9 cellular contexts compared by ENCODE assay signal in genomic region chr3:57864853-57865252, GRCh38.
A peak's percentile ranks its signal among the peaks of the same experiment; 100 is the strongest.
DNase-seq lines count a peak whose midpoint lies in the region; ATAC-seq and TF ChIP-seq lines count a peak whose summit lies in the region.
"Had no signal": no experiment of that assay in that cellular context is flagged by ENCODE, and none has a peak within 500 bp of the region (broad histone marks: within the 10 kb centered on the region; RNA-seq: fewer than 3 reads in every experiment).

No MANE protein-coding gene starts in this region.

- WGBS in GM23248 (ENCODE audit: low coverage in 1 of 2, low lambda C conversion rate in 2 of 2, missing lambda C conversion rate in 2 of 2), 2 experiments, result 0 to 5% methylated on average over 1 of the region's 1 CpG
- 13 to 27% methylated on average over 1 of the region's 1 CpG for WGBS in sigmoid colon, 2 donors
- WGBS in ovary, 3 donors, result 1 to 5% (median 2%) methylated on average over 1 of the region's 1 CpG

- in situ Hi-C loops in GM23248 (cut with MboI), result no loop called here

- no peak overlapping the region for H3K9ac ChIP-seq in GM23248

- H3K36me3 ChIP-seq in GM23248 (ENCODE audit: low read depth) (peaks cover 3% of the 10 kb centered on the region; the same call in 1 of the 2 replicates), sigmoid colon (peaks cover 0 to 34% (median 2%) of the 10 kb centered on the region in 4 donors), ovary (no peaks in the 10 kb centered on the region)

- H3K27me3 ChIP-seq in GM23248 (replicated peaks; ENCODE audit: insufficient read depth) (no peaks in the 10 kb centered on the region), sigmoid colon (no peaks in the 10 kb centered on the region), ovary (no peaks in the 10 kb centered on the region)

- H4K20me1 ChIP-seq in GM23248 (ENCODE audit: insufficient read depth), result no peaks in the 10 kb centered on the region

- ATAC-seq in omental fat pad (ENCODE audit: low FRiP score), result no peak

- H3K9me3 ChIP-seq in GM23248 (ENCODE audit: low read depth), result no peaks in the 10 kb centered on the region
- no peaks in the 10 kb centered on the region for H3K9me3 ChIP-seq in sigmoid colon
- no peaks in the 10 kb centered on the region for H3K9me3 ChIP-seq in ovary

- DNase-seq in GM23248 (peak; percentile 65), RPMI7951 (ENCODE audit: low read depth) (peak; percentile 23), fibroblast of mammary gland (ENCODE audit: low read depth) (peak; percentile 42), sigmoid colon (no peak), ovary (no peak), omental fat pad (ENCODE audit: low spot score) (no peak), HEK293T (ENCODE audit: extremely low spot score) (no peak), ecto neural progenitor cell (ENCODE audit: low spot score) (no peak)
- DNase-seq: stimulated activated CD4-positive, alpha-beta T cell treated with anti-CD3 and anti-CD28 coated beads, Interleukin-4, amount 100 ng/mL, for 1 hour had no signal

- H3K4me3 ChIP-seq in GM23248, result no peak overlapping the region
- H3K4me3 ChIP-seq in fibroblast of mammary gland (ENCODE audit: control insufficient read depth, low read depth, low read length), result no peak overlapping the region
- H3K4me3 ChIP-seq in sigmoid colon, result no peak overlapping the region
- no peak overlapping the region for H3K4me3 ChIP-seq in ovary

- POLR2A ChIA-PET in HEK293T (lab: Yijun Ruan, JAX), result no interaction called here

- no peaks in the 10 kb centered on the region for H3K9me2 ChIP-seq in GM23248 (ENCODE audit: insufficient read depth)

- intact Hi-C loops in sigmoid colon (cut with DNase I) (loop anchor here (2.0 kb wide), 1 partner anchor 108 kb away; no protein-coding TSS in a partner anchor), ovary (cut with DNase I) (loop anchor here in 1 of 4 donors (5.0 kb wide), 1 partner anchor 372 kb away; the partner anchor contains the start of gene ABHD6)

- CTCF ChIA-PET in HEK293T (lab: Yijun Ruan, JAX), result interaction anchor here (0.5 to 0.6 kb wide), 2 partner anchors 32 to 326 kb away, joined by 4 to 7 read pairs; no protein-coding TSS in a partner anchor

- H3K27ac ChIP-seq in GM23248, result no peak overlapping the region
- no peak overlapping the region for H3K27ac ChIP-seq in sigmoid colon
- no peak overlapping the region for H3K27ac ChIP-seq in ovary

- peaks cover 9% of the 10 kb centered on the region; the same call in 1 of the 2 replicates for H3F3A ChIP-seq in GM23248 (ENCODE audit: insufficient read depth)

- no peak overlapping the region for H2AFZ ChIP-seq in GM23248

- no peak for TF ChIP-seq EP300 in sigmoid colon (IDR thresholded peaks at IDR 0.05)
- no peak for TF ChIP-seq EP300 in ovary (IDR thresholded peaks at IDR 0.05)

- TF ChIP-seq CTCF in fibroblast of mammary gland (conservative IDR thresholded peaks at IDR 0.05; ENCODE audit: control insufficient read depth, insufficient read depth, low read depth, low read length) (peak; percentile 58), sigmoid colon (IDR thresholded peaks at IDR 0.05) (peak in 3 of 4 experiments; percentile 38 to 55 (median 50)), ovary (IDR thresholded peaks at IDR 0.05) (no peak), omental fat pad (IDR thresholded peaks at IDR 0.05) (no peak)

- H3K79me2 ChIP-seq in GM23248 (ENCODE audit: insufficient read depth), result no peaks in the 10 kb centered on the region

- H3K4me1 ChIP-seq in GM23248 (ENCODE audit: insufficient read depth) (no peaks in the 10 kb centered on the region), sigmoid colon (no peaks in the 10 kb centered on the region), ovary (ENCODE audit: insufficient read depth) (no peaks in the 10 kb centered on the region)

- no peak for TF ChIP-seq POLR2A in sigmoid colon (IDR thresholded peaks at IDR 0.05)
- no peak for TF ChIP-seq POLR2A in ovary (IDR thresholded peaks at IDR 0.05)

- H3K4me2 ChIP-seq in GM23248 (ENCODE audit: unreplicated experiment), result no peak overlapping the region

TF ChIP-seq in HEK293T, 16 proteins besides CTCF, POLR2A, EP300 and RAD21:
- TF ChIP-seq NFRKB (IDR thresholded peaks at IDR 0.05) (no peak), SUZ12 (IDR thresholded peaks at IDR 0.05) (no peak), HDGF (IDR thresholded peaks at IDR 0.05; ENCODE audit: borderline replicate concordance) (no peak), BHLHE40 (IDR thresholded peaks at IDR 0.05; ENCODE audit: borderline replicate concordance) (no peak), FOXM1 (IDR thresholded peaks at IDR 0.05; ENCODE audit: borderline replicate concordance) (no peak), ZNF384 (IDR thresholded peaks at IDR 0.05) (no peak), LEF1 (IDR thresholded peaks at IDR 0.05; ENCODE audit: borderline replicate concordance) (no peak), L3MBTL2 (conservative IDR thresholded peaks at IDR 0.05) (no peak), CTBP1 (IDR thresholded peaks at IDR 0.05; ENCODE audit: borderline replicate concordance) (no peak), FOXK2 (IDR thresholded peaks at IDR 0.05) (no peak), FOXA1 (IDR thresholded peaks at IDR 0.05) (no peak), TARDBP (IDR thresholded peaks at IDR 0.05) (no peak), ELF4 (IDR thresholded peaks at IDR 0.05) (no peak), ARNT (IDR thresholded peaks at IDR 0.05) (no peak)
- TF ChIP-seq, protein P1, sequence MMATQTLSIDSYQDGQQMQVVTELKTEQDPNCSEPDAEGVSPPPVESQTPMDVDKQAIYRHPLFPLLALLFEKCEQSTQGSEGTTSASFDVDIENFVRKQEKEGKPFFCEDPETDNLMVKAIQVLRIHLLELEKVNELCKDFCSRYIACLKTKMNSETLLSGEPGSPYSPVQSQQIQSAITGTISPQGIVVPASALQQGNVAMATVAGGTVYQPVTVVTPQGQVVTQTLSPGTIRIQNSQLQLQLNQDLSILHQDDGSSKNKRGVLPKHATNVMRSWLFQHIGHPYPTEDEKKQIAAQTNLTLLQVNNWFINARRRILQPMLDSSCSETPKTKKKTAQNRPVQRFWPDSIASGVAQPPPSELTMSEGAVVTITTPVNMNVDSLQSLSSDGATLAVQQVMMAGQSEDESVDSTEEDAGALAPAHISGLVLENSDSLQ (IDR thresholded peaks at IDR 0.05), result no peak

Comparison
In these comparisons a context has a peak if more than half of its experiments do, and no peak if none do; other contexts are left out.
1. DNase-seq: peak in GM23248 (single experiment), RPMI7951 (single experiment) and fibroblast of mammary gland (single experiment); none in sigmoid colon (single experiment), ovary (0 of 5), omental fat pad (single experiment), HEK293T (single experiment) and ecto neural progenitor cell (single experiment).
2. CTCF ChIP-seq: peak in fibroblast of mammary gland (single experiment) and sigmoid colon (3 of 4); none in ovary (0 of 3) and omental fat pad (0 of 3).